Comparison of ENCODE assay signal across 17 cellular contexts in the genomic region with DNA sequence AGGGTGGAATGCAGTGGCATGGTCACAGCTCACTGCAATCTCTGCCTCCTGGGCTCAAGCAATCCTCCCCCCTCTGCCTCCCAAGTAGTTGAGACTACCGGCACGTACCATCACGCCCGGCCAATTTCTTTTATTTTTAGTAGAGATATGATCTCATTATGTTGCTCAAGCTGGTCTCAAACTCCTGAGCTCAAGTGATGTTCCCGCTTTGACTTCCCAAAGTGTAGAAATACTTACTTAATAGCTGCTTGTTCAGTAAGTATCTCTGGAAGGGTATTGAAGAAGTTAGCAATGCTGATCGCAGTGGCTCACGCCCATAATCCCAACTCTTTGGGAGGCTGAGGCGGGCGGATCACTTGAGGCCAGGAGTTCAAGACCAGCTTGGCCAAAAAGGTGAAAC. TPM values are rescaled to one million over a fixed set of nuclear protein-coding genes. Genes with fewer than 3 reads are reported as not detected.
DNase-seq lines count a peak whose midpoint lies in the region; ATAC-seq, FAIRE-seq and TF ChIP-seq lines count a peak whose summit lies in the region.
"Had no signal": no experiment of that assay in that cellular context is flagged by ENCODE, and none has a peak within 500 bp of the region (broad histone marks: within the 10 kb centered on the region; RNA-seq: fewer than 3 reads in every experiment).

No MANE protein-coding gene starts in this region.

- dilution Hi-C loops in keratinocyte (cut with MboI; ENCODE audit: extremely low pct_ligation_motif_present, low sequenced_read_pairs): no loop called here

- peak overlapping the region; percentile 41 for H3K4me2 ChIP-seq in keratinocyte (ENCODE audit: control insufficient read depth, extremely low read depth, insufficient read depth, low read depth, low read length)

- no peak overlapping the region for H3K4me3 ChIP-seq in choroid plexus epithelial cell (ENCODE audit: low read depth, low read length)
- H3K4me3 ChIP-seq in keratinocyte (ENCODE audit: control insufficient read depth in 2 of 3, extremely low read depth in 1 of 3, insufficient read depth in 2 of 3, low read depth in 1 of 3, low read length in 3 of 3): no peak overlapping the region
- H3K4me3 ChIP-seq in mucosa of descending colon: no peak overlapping the region
- H3K4me3 ChIP-seq: thoracic aorta had no signal

- H3K4me1 ChIP-seq in keratinocyte (ENCODE audit: control insufficient read depth, extremely low read depth, insufficient read depth, low read length): peaks cover 20% of the 10 kb centered on the region
- H3K4me1 ChIP-seq in mucosa of descending colon (ENCODE audit: low read depth): peaks cover 12% of the 10 kb centered on the region

- TF ChIP-seq CTCF in choroid plexus epithelial cell (conservative IDR thresholded peaks at IDR 0.05; ENCODE audit: low read depth, low read length) (no peak), keratinocyte (optimal IDR thresholded peaks at IDR 0.05 in 1 of 3, IDR thresholded peaks at IDR 0.05 in 1 of 3, conservative IDR thresholded peaks at IDR 0.05 in 1 of 3; ENCODE audit: extremely low read depth in 1 of 3, insufficient read depth in 2 of 3, low read length in 3 of 3) (no peak), mucosa of descending colon (IDR thresholded peaks at IDR 0.05) (no peak)

- H3K79me2 ChIP-seq in keratinocyte (ENCODE audit: control insufficient read depth, insufficient read depth, low read length): no peaks in the 10 kb centered on the region

- no peak overlapping the region for H2AFZ ChIP-seq in keratinocyte (ENCODE audit: control insufficient read depth, low read length)

- DNase-seq in A172 (ENCODE audit: low spot score): peak; percentile 42
- peak; percentile 32 for DNase-seq in LHCN-M2 (ENCODE audit: low read depth)
- DNase-seq in choroid plexus epithelial cell (ENCODE audit: low read depth): peak; percentile 67
- peak; percentile 44 for DNase-seq in keratinocyte (ENCODE audit: low read depth, low spot score)
- DNase-seq in mucosa of descending colon: no peak
- DNase-seq: activated CD4-positive, alpha-beta T cell treated with anti-CD3 and anti-CD28 coated beads for 48 hours; activated gamma-delta T cell treated with Interleukin-2 at 50 U/mL for 16 hours; cortex of kidney; head of caudate nucleus; Kasumi-1; NCI-H748 treated with DMSO at 0.1 percent for 48 hours had no signal

- ATAC-seq in GM18909 (IDR thresholded peaks at IDR 0.05; ENCODE audit: poor library complexity, unreplicated experiment) (no peak), GM18505 (IDR thresholded peaks at IDR 0.05; ENCODE audit: unreplicated experiment) (no peak), HG03432 (IDR thresholded peaks at IDR 0.05; ENCODE audit: unreplicated experiment) (no peak), mucosa of descending colon (no peak)
- ATAC-seq: sciatic nerve had no signal

- intact Hi-C loops in mucosa of descending colon (cut with DNase I, micrococcal nuclease): loop anchor here in 1 of 2 donors (10.0 kb wide), 1 partner anchor 48 kb away; no protein-coding TSS in a partner anchor

- no peaks in the 10 kb centered on the region for H3K27me3 ChIP-seq in keratinocyte (ENCODE audit: control insufficient read depth, extremely low read depth, insufficient read depth, low read length)

- H3K9me1 ChIP-seq in keratinocyte (ENCODE audit: control insufficient read depth, extremely low read depth, insufficient read depth, low read length): no peaks in the 10 kb centered on the region

- no peak for FAIRE-seq in keratinocyte (lab: Jason Lieb, UNC)
- FAIRE-seq: GM18507 had no signal

- H4K20me1 ChIP-seq in keratinocyte (ENCODE audit: control insufficient read depth, extremely low read depth, insufficient read depth, low read length): no peaks in the 10 kb centered on the region

- H3K36me3 ChIP-seq in keratinocyte (ENCODE audit: control insufficient read depth in 2 of 2, extremely low read depth in 1 of 2, insufficient read depth in 2 of 2, low read length in 2 of 2) (no peaks in the 10 kb centered on the region), mucosa of descending colon (ENCODE audit: low read depth) (no peaks in the 10 kb centered on the region)
- H3K36me3 ChIP-seq: thoracic aorta had no signal

- H3K27ac ChIP-seq in keratinocyte (ENCODE audit: control insufficient read depth, insufficient read depth, low read length): peak overlapping the region; percentile 92
- H3K27ac ChIP-seq: thoracic aorta had no signal

- H3K9ac ChIP-seq in keratinocyte (ENCODE audit: control insufficient read depth, extremely low read depth, insufficient read depth, low read length): no peak overlapping the region

- H3K9me3 ChIP-seq in keratinocyte (ENCODE audit: control insufficient read depth, low read depth, low read length) (no peaks in the 10 kb centered on the region), mucosa of descending colon (no peaks in the 10 kb centered on the region)
- H3K9me3 ChIP-seq: thoracic aorta had no signal

- no peak for TF ChIP-seq POLR2A in GM18505 (IDR thresholded peaks at IDR 0.05; ENCODE audit: borderline replicate concordance, extremely low read depth, insufficient read depth, insufficient read length)

RNA-seq across cellular contexts. Expression of a gene that starts 35.7 kb away (rescaled TPM):
- not detected in 2 replicates for total RNA-seq in A172 (2014; rRNA removed; shearing (Covaris generic))
- total RNA-seq in LHCN-M2 (2014; rRNA removed) (85.1 and 106 TPM in 2 replicates), mucosa of descending colon (10 to 100 TPM; 33.5 to 52.4 (median 48.4) TPM)
- polyA plus RNA-seq in LHCN-M2 (2012): 99.4 TPM
- polyA plus RNA-seq in keratinocyte: 40.3 to 101 TPM (median 45.6 TPM) in 3 replicates
- 291 TPM for polyA plus RNA-seq in keratinocyte (2011; ENCODE audit: low read depth)
- 55.6 and 58.1 TPM in 2 replicates for polyA plus RNA-seq in keratinocyte (2011; cell fraction: cytosol; rRNA removed)
- 60.5 and 68.8 TPM in 2 replicates for polyA plus RNA-seq in keratinocyte (2011; cell fraction: nucleus; rRNA removed)
- polyA plus RNA-seq in keratinocyte (2012; ENCODE audit: low replicate concordance): 26.6 and 437 TPM in 2 replicates
- polyA minus RNA-seq in keratinocyte: 66.2 to 170 TPM (median 80.6 TPM) in 3 replicates
- 52.2 TPM for polyA minus RNA-seq in keratinocyte (2011; cell fraction: cytosol; rRNA and poly(A)+ RNA removed)
- 20.3 and 37.5 TPM in 2 replicates for polyA minus RNA-seq in keratinocyte (2011; cell fraction: nucleus; rRNA and poly(A)+ RNA removed)

Comparison
In these comparisons a context has a peak if more than half of its experiments do, and no peak if none do; other contexts are left out.
1. DNase-seq: peak in A172 (single experiment), LHCN-M2 (single experiment), choroid plexus epithelial cell (single experiment) and keratinocyte (single experiment); none in mucosa of descending colon (0 of 3).
2. RNA of a gene that starts 35.7 kb away (total RNA-seq): 85.1 to 106 TPM in LHCN-M2 and 33.5 to 52.4 TPM in mucosa of descending colon; not detected in A172; every median in the first group is over 10 times any median in the second.